In genomic region chr4:181688886-181689285, GRCh38 we compare ENCODE assay signal across 14 cellular contexts.
"Had no signal": no experiment of that assay in that cellular context is flagged by ENCODE, and none has a peak within 500 bp of the region (broad histone marks: within the 10 kb centered on the region; RNA-seq: fewer than 3 reads in every experiment).

No MANE protein-coding gene starts in this region.

- H3K4me3 ChIP-seq: breast epithelium, dorsolateral prefrontal cortex, esophagus muscularis mucosa, ovary, testis had no signal

- H3K9me3 ChIP-seq: breast epithelium, esophagus muscularis mucosa, ovary, testis had no signal

- H3K36me3 ChIP-seq: breast epithelium, esophagus muscularis mucosa, ovary had no signal

- H3K4me1 ChIP-seq: breast epithelium, esophagus muscularis mucosa, testis had no signal

- H3K27ac ChIP-seq: breast epithelium, dorsolateral prefrontal cortex, esophagus muscularis mucosa, ovary, testis had no signal

- H3K27me3 ChIP-seq: breast epithelium, esophagus muscularis mucosa, ovary, testis had no signal

- ATAC-seq: activated CD8-positive, alpha-beta T cell treated with anti-CD3 and anti-CD28 coated beads, Interleukin-2, amount 10 ng/mL, durations not matched to agents 7 days and 5 days; left cardiac atrium; natural killer cell treated with Interleukin-12 subunit alpha and Interleukin-12 subunit beta and Interleukin-15 and Interleukin-18, amount 100 ng/mL, for 72 hours; stimulated activated naive CD8-positive, alpha-beta T cell treated with anti-CD3 and anti-CD28 coated beads, Interleukin-15, amount 100 ng/mL, for 72 hours had no signal

- DNase-seq: activated CD4-positive, alpha-beta T cell treated with anti-CD3 and anti-CD28 coated beads for 48 hours; activated CD8-positive, alpha-beta T cell treated with anti-CD3 and anti-CD28 coated beads, Interleukin-2, amount 10 ng/mL, durations not matched to agents 7 days and 5 days; dorsolateral prefrontal cortex; immature natural killer cell; left cardiac atrium; ovary; stimulated activated CD4-positive, alpha-beta T cell treated with anti-CD3 and anti-CD28 coated beads, Interleukin-15, amount 100 ng/mL, for 24 hours; stimulated activated CD4-positive, alpha-beta T cell treated with anti-CD3 and anti-CD28 coated beads, Interleukin-4, amount 100 ng/mL, for 24 hours; stimulated activated naive CD8-positive, alpha-beta T cell treated with anti-CD3 and anti-CD28 coated beads, Interleukin-15, amount 100 ng/mL, for 72 hours; T-helper 1 cell; testis had no signal
